12 cellular contexts compared by ENCODE assay signal in genomic region chr4:76989391-76990061, GRCh38. TPM values are rescaled to one million over a fixed set of nuclear protein-coding genes. Genes with fewer than 3 reads are reported as not detected.
DNase-seq lines count a peak whose midpoint lies in the region; ATAC-seq and TF ChIP-seq lines count a peak whose summit lies in the region.
"Had no signal": no experiment of that assay in that cellular context is flagged by ENCODE, and none has a peak within 500 bp of the region (broad histone marks: within the 10 kb centered on the region; RNA-seq: fewer than 3 reads in every experiment).

No MANE protein-coding gene starts in this region.

- H3K27me3 Mint-ChIP-seq in CD4-positive, CD25-positive, alpha-beta regulatory T cell, result no peaks in the 10 kb centered on the region
- peaks cover 44% of the 10 kb centered on the region for H3K27me3 Mint-ChIP-seq in activated CD4-positive, alpha-beta T cell treated with anti-CD3 and anti-CD28 coated beads, Interleukin-2, amount 10 ng/mL, durations not matched to agents 7 days and 5 days
- H3K27me3 Mint-ChIP-seq: activated B cell treated with CpG ODN at 0.5 μM for 24 hours had no signal

- peak overlapping the region; percentile 78 for H3K4me3 ChIP-seq in CD4-positive, CD25-positive, alpha-beta regulatory T cell (ENCODE audit: low read depth, low read length)
- H3K4me3 ChIP-seq in smooth muscle cell, result no peak overlapping the region
- H3K4me3 ChIP-seq in spleen, result peak overlapping the region in 1 of 8 donors; percentile 36
- H3K4me3 ChIP-seq: thyroid gland had no signal

- H2AFZ ChIP-seq in smooth muscle cell (ENCODE audit: low read depth), result no peak overlapping the region

- H3K9ac ChIP-seq in smooth muscle cell (ENCODE audit: low read depth), result no peak overlapping the region

- H3K9me3 Mint-ChIP-seq in CD4-positive, CD25-positive, alpha-beta regulatory T cell, result peaks cover 0 to 4% (median 0%) of the 10 kb centered on the region in 7 donors
- peaks cover 15% of the 10 kb centered on the region for H3K9me3 Mint-ChIP-seq in activated CD4-positive, alpha-beta T cell treated with anti-CD3 and anti-CD28 coated beads, Interleukin-2, amount 10 ng/mL, durations not matched to agents 7 days and 5 days

- peaks cover 49% of the 10 kb centered on the region for H3F3A ChIP-seq in smooth muscle cell (ENCODE audit: low read depth)

- intact Hi-C loops in spleen (cut with DNase I; ENCODE audit: low total_unique reads), result no loop called here

- TF ChIP-seq CTCF in smooth muscle cell (IDR thresholded peaks at IDR 0.05; ENCODE audit: borderline replicate concordance, insufficient read depth, poor library complexity, severe bottlenecking) (no peak), spleen (IDR thresholded peaks at IDR 0.05 in 8 of 11, conservative IDR thresholded peaks at IDR 0.05 in 3 of 11) (no peak)

- WGBS in smooth muscle cell (ENCODE audit: low lambda C conversion rate), result 97% methylated on average over 13 of the region's 13 CpGs
- WGBS in spleen, 5 donors, result 43 to 74% (median 51%) methylated on average over 13 of the region's 13 CpGs

- H3K27ac ChIP-seq in CD4-positive, CD25-positive, alpha-beta regulatory T cell (ENCODE audit: insufficient read depth, low read length, poor library complexity, severe bottlenecking), result peak overlapping the region; percentile 35
- H3K27ac ChIP-seq in smooth muscle cell (ENCODE audit: low read depth), result peak overlapping the region; percentile 97
- peak overlapping the region in 1 of 8 donors; percentile 18 for H3K27ac ChIP-seq in spleen
- H3K27ac ChIP-seq: epithelial cell of prostate, thyroid gland had no signal

- DNase-seq in CD4-positive, CD25-positive, alpha-beta regulatory T cell, result peak; percentile 57 to 82 (median 72)
- peak; percentile 69 for DNase-seq in activated CD4-positive, alpha-beta T cell treated with anti-CD3 and anti-CD28 coated beads, Interleukin-2, amount 10 ng/mL, durations not matched to agents 7 days and 5 days
- DNase-seq in activated naive CD4-positive, alpha-beta T cell treated with anti-CD3 and anti-CD28 coated beads, Interleukin-2, amount 50 U/mL, for 16 hours, result peak; percentile 29
- DNase-seq in smooth muscle cell (lab: John Stamatoyannopoulos, UW; ENCODE audit: unreplicated experiment) (no peak), spleen (no peak), LoVo (ENCODE audit: low spot score) (no peak), SIG-M5 treated with dmso at 0.1 percent for 504 hours (lab: John Stamatoyannopoulos, UW; ENCODE audit: unreplicated experiment) (no peak)
- DNase-seq: activated B cell treated with CpG ODN at 0.5 μM for 24 hours, islet precursor cell, thyroid gland had no signal

- no peaks in the 10 kb centered on the region for H3K9me3 ChIP-seq in CD4-positive, CD25-positive, alpha-beta regulatory T cell (ENCODE audit: control insufficient read depth in 2 of 2, low read length in 2 of 2)
- H3K9me3 ChIP-seq in smooth muscle cell (replicated peaks; ENCODE audit: low read depth) (no peaks in the 10 kb centered on the region), spleen (peaks cover 0 to 5% (median 0%) of the 10 kb centered on the region in 8 donors)
- H3K9me3 ChIP-seq: thyroid gland had no signal

- peak overlapping the region; percentile 69 to 80 (median 74) for H3K4me3 Mint-ChIP-seq in CD4-positive, CD25-positive, alpha-beta regulatory T cell
- H3K4me3 Mint-ChIP-seq in activated CD4-positive, alpha-beta T cell treated with anti-CD3 and anti-CD28 coated beads, Interleukin-2, amount 10 ng/mL, durations not matched to agents 7 days and 5 days, result peak overlapping the region; percentile 15
- H3K4me3 Mint-ChIP-seq: activated B cell treated with CpG ODN at 0.5 μM for 24 hours had no signal

- H3K27me3 ChIP-seq in CD4-positive, CD25-positive, alpha-beta regulatory T cell (ENCODE audit: control insufficient read depth, insufficient read depth, low read length), result no peaks in the 10 kb centered on the region
- H3K27me3 ChIP-seq in smooth muscle cell (ENCODE audit: low read depth) (no peaks in the 10 kb centered on the region), spleen (replicated peaks in 1 of 7) (no peaks in the 10 kb centered on the region)
- H3K27me3 ChIP-seq: thyroid gland had no signal

- peaks cover 56% of the 10 kb centered on the region for H3K4me1 ChIP-seq in CD4-positive, CD25-positive, alpha-beta regulatory T cell (ENCODE audit: control insufficient read depth, insufficient read depth, low read length, poor library complexity, severe bottlenecking)
- H3K4me1 ChIP-seq in smooth muscle cell (ENCODE audit: low read depth), result peaks cover 29% of the 10 kb centered on the region
- peaks cover 5 to 65% (median 15%) of the 10 kb centered on the region in 6 donors for H3K4me1 ChIP-seq in spleen

- CTCF ChIA-PET in activated CD4-positive, alpha-beta T cell treated with anti-CD3 and anti-CD28 coated beads, Interleukin-2, amount 10 ng/mL, durations not matched to agents 7 days and 5 days (lab: Charles Lee), result interaction anchor here (0.6 to 1.4 kb wide), 3 partner anchors 28 to 1654 kb away, joined by 3 read pairs; no protein-coding TSS in a partner anchor

- H3K79me2 ChIP-seq in smooth muscle cell (ENCODE audit: low read depth), result peaks cover 78% of the 10 kb centered on the region

- POLR2A ChIA-PET in activated CD4-positive, alpha-beta T cell treated with anti-CD3 and anti-CD28 coated beads, Interleukin-2, amount 10 ng/mL, durations not matched to agents 7 days and 5 days (lab: Charles Lee), result no interaction called here

- H3K27ac Mint-ChIP-seq in CD4-positive, CD25-positive, alpha-beta regulatory T cell, result peak overlapping the region in 2 of 3 donors; percentile 59 to 85
- peak overlapping the region; percentile 75 for H3K27ac Mint-ChIP-seq in activated CD4-positive, alpha-beta T cell treated with anti-CD3 and anti-CD28 coated beads, Interleukin-2, amount 10 ng/mL, durations not matched to agents 7 days and 5 days
- H3K27ac Mint-ChIP-seq: activated B cell treated with CpG ODN at 0.5 μM for 24 hours had no signal

- H3K36me3 ChIP-seq in CD4-positive, CD25-positive, alpha-beta regulatory T cell (ENCODE audit: control insufficient read depth, insufficient read depth, low read length), result no peaks in the 10 kb centered on the region
- no peaks in the 10 kb centered on the region for H3K36me3 ChIP-seq in smooth muscle cell (ENCODE audit: low read depth)
- no peaks in the 10 kb centered on the region for H3K36me3 ChIP-seq in spleen
- H3K36me3 ChIP-seq: thyroid gland had no signal

- no peak overlapping the region for H3K4me2 ChIP-seq in smooth muscle cell

- peak; percentile 32 to 52 for ATAC-seq in CD4-positive, CD25-positive, alpha-beta regulatory T cell (ENCODE audit: low read depth in 2 of 2)
- ATAC-seq in HG03097 (IDR thresholded peaks at IDR 0.05; ENCODE audit: low FRiP score, unreplicated experiment), result no peak

- H3K4me1 Mint-ChIP-seq in CD4-positive, CD25-positive, alpha-beta regulatory T cell, result peaks cover 52 to 89% (median 76%) of the 10 kb centered on the region in 4 donors
- peaks cover 69% of the 10 kb centered on the region for H3K4me1 Mint-ChIP-seq in activated CD4-positive, alpha-beta T cell treated with anti-CD3 and anti-CD28 coated beads, Interleukin-2, amount 10 ng/mL, durations not matched to agents 7 days and 5 days

- peaks cover 6% of the 10 kb centered on the region for H3K36me3 Mint-ChIP-seq in CD4-positive, CD25-positive, alpha-beta regulatory T cell
- H3K36me3 Mint-ChIP-seq in activated CD4-positive, alpha-beta T cell treated with anti-CD3 and anti-CD28 coated beads, Interleukin-2, amount 10 ng/mL, durations not matched to agents 7 days and 5 days (ENCODE audit: low read depth), result peaks cover 18% of the 10 kb centered on the region

- no peak for TF ChIP-seq POLR2A in spleen (IDR thresholded peaks at IDR 0.05)

- H4K20me1 ChIP-seq in smooth muscle cell (ENCODE audit: low read depth), result peaks cover 1% of the 10 kb centered on the region

RNA-seq across cellular contexts. Expression of gene SEPTIN11, which starts 40.0 kb away (rescaled TPM):
- total RNA-seq in CD4-positive, CD25-positive, alpha-beta regulatory T cell, result 29.4 TPM
- polyA plus RNA-seq in CD4-positive, CD25-positive, alpha-beta regulatory T cell, result 10 to 100 TPM; 17.1 to 29.7 (median 21.0) TPM
- 10 to 100 TPM; 23.4 to 24.5 TPM for total RNA-seq in activated CD4-positive, alpha-beta T cell treated with anti-CD3 and anti-CD28 coated beads, Interleukin-2, amount 10 ng/mL, durations not matched to agents 7 days and 5 days
- total RNA-seq in smooth muscle cell (244 and 285 TPM in 2 replicates), spleen (10 to 100 TPM; 40.7 to 91.9 (median 57.2) TPM)
- polyA plus RNA-seq in smooth muscle cell (144 and 157 TPM in 2 replicates), spleen (10 to 100 TPM in 2 of 3 donors, 1 to 10 TPM in 1; 9.7 to 15.6 (median 10.5) TPM)

Comparison
In these comparisons a context has a peak if more than half of its experiments do, and no peak if none do; other contexts are left out.
1. DNase-seq: peak in CD4-positive, CD25-positive, alpha-beta regulatory T cell (3 of 3), activated CD4-positive, alpha-beta T cell treated with anti-CD3 and anti-CD28 coated beads, Interleukin-2, amount 10 ng/mL, durations not matched to agents 7 days and 5 days (single experiment) and activated naive CD4-positive, alpha-beta T cell treated with anti-CD3 and anti-CD28 coated beads, Interleukin-2, amount 50 U/mL, for 16 hours (single experiment); none in smooth muscle cell (single experiment), spleen (single experiment), LoVo (single experiment) and SIG-M5 treated with dmso at 0.1 percent for 504 hours (single experiment).